13 cellular contexts compared by ENCODE assay signal in the genomic region with DNA sequence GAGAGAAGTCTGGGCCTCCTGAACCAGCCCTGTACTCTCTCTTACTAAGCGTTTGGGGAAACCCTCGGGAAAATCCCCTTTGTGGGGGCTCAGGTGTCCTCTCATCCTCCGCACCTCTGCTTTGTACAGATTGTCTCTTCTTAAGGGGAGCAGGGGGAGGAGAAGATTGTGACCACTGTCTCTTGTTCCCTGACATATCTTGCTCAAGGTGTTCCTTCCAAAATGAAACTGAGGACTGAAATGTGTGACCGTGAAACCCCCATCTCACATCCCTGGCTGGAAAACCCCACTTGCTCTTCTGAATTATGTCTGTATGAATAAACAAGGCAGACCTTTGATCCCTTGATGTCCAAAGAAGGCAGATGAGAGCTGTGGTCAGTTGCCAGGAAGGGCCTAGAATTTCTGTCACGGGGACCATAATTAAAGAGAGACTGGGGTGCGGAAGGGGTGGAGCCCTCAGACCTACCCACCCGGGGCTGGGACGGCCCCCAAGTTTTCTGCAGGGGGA.
DNase-seq lines count a peak whose midpoint lies in the region; ATAC-seq lines count a peak whose summit lies in the region.
"Had no signal": no experiment of that assay in that cellular context is flagged by ENCODE, and none has a peak within 500 bp of the region (broad histone marks: within the 10 kb centered on the region; RNA-seq: fewer than 3 reads in every experiment).

No MANE protein-coding gene starts in this region.

- POLR2A ChIA-PET in activated CD4-positive, alpha-beta memory T cell treated with anti-CD3 and anti-CD28 coated beads for 36 hours (lab: Charles Lee): no interaction called here

- no peaks in the 10 kb centered on the region for H3K36me3 Mint-ChIP-seq in activated T-cell treated with anti-CD3 and anti-CD28 coated beads, Interleukin-2, amount 50 U/mL, for 72 hours (ENCODE audit: insufficient read depth in 2 of 2)
- no peaks in the 10 kb centered on the region for H3K36me3 Mint-ChIP-seq in activated T-cell treated with anti-CD3 and anti-CD28 coated beads, Interleukin-2, amount 50 U/mL, for 4 hours (ENCODE audit: insufficient read depth)
- no peaks in the 10 kb centered on the region for H3K36me3 Mint-ChIP-seq in activated CD4-positive, alpha-beta memory T cell treated with anti-CD3 and anti-CD28 coated beads for 36 hours
- H3K36me3 Mint-ChIP-seq: activated naive CD8-positive, alpha-beta T cell; natural killer cell had no signal

- peaks cover 0 to 1% of the 10 kb centered on the region in 2 donors for H3K9me3 Mint-ChIP-seq in activated T-cell treated with anti-CD3 and anti-CD28 coated beads, Interleukin-2, amount 50 U/mL, for 72 hours
- no peaks in the 10 kb centered on the region for H3K9me3 Mint-ChIP-seq in activated T-cell treated with anti-CD3 and anti-CD28 coated beads, Interleukin-2, amount 50 U/mL, for 4 hours
- peaks cover 2% of the 10 kb centered on the region for H3K9me3 Mint-ChIP-seq in activated CD4-positive, alpha-beta memory T cell treated with anti-CD3 and anti-CD28 coated beads for 36 hours
- H3K9me3 Mint-ChIP-seq: natural killer cell had no signal

- no peak overlapping the region for H3K27ac Mint-ChIP-seq in activated T-cell treated with anti-CD3 and anti-CD28 coated beads, Interleukin-2, amount 50 U/mL, for 72 hours
- no peak overlapping the region for H3K27ac Mint-ChIP-seq in activated CD4-positive, alpha-beta memory T cell treated with anti-CD3 and anti-CD28 coated beads for 36 hours
- H3K27ac Mint-ChIP-seq: activated naive CD8-positive, alpha-beta T cell; natural killer cell; T-helper 17 cell had no signal

- no peak overlapping the region for H3K4me3 Mint-ChIP-seq in activated T-cell treated with anti-CD3 and anti-CD28 coated beads, Interleukin-2, amount 50 U/mL, for 72 hours
- no peak overlapping the region for H3K4me3 Mint-ChIP-seq in activated T-cell treated with anti-CD3 and anti-CD28 coated beads, Interleukin-2, amount 50 U/mL, for 4 hours
- no peak overlapping the region for H3K4me3 Mint-ChIP-seq in activated CD4-positive, alpha-beta memory T cell treated with anti-CD3 and anti-CD28 coated beads for 36 hours
- H3K4me3 Mint-ChIP-seq: activated naive CD8-positive, alpha-beta T cell; natural killer cell; T-helper 17 cell had no signal

- H3K4me1 Mint-ChIP-seq in activated T-cell treated with anti-CD3 and anti-CD28 coated beads, Interleukin-2, amount 50 U/mL, for 72 hours (ENCODE audit: low read depth): no peaks in the 10 kb centered on the region
- no peaks in the 10 kb centered on the region for H3K4me1 Mint-ChIP-seq in activated T-cell treated with anti-CD3 and anti-CD28 coated beads, Interleukin-2, amount 50 U/mL, for 4 hours (ENCODE audit: low read depth)
- H3K4me1 Mint-ChIP-seq in activated CD4-positive, alpha-beta memory T cell treated with anti-CD3 and anti-CD28 coated beads for 36 hours (ENCODE audit: low read depth): no peaks in the 10 kb centered on the region
- H3K4me1 Mint-ChIP-seq: natural killer cell, T-helper 17 cell had no signal

- CTCF ChIA-PET in activated CD4-positive, alpha-beta memory T cell treated with anti-CD3 and anti-CD28 coated beads for 36 hours (lab: Charles Lee): no interaction called here

- intact Hi-C loops in activated CD4-positive, alpha-beta memory T cell treated with anti-CD3 and anti-CD28 coated beads for 36 hours (cut with micrococcal nuclease): no loop called here

- DNase-seq in activated T-cell treated with anti-CD3 and anti-CD28 coated beads, Interleukin-2, amount 50 U/mL, for 72 hours: no peak
- no peak for DNase-seq in activated T-cell treated with anti-CD3 and anti-CD28 coated beads, Interleukin-2, amount 50 U/mL, for 4 hours
- DNase-seq in NCI-H1436 (lab: John Stamatoyannopoulos, UW) (no peak), AG20443 (ENCODE audit: low spot score) (no peak)
- DNase-seq in activated CD4-positive, alpha-beta memory T cell treated with anti-CD3 and anti-CD28 coated beads for 36 hours: no peak
- no peak for DNase-seq in NK-92 treated with Interleukin-12 subunit alpha and Interleukin-12 subunit beta, amount 100 ng/mL, for 24 hours (lab: John Stamatoyannopoulos, UW)
- DNase-seq: colonic mucosa, natural killer cell, NCI-H1930, T-helper 17 cell had no signal

- no peaks in the 10 kb centered on the region for H3K27me3 Mint-ChIP-seq in activated T-cell treated with anti-CD3 and anti-CD28 coated beads, Interleukin-2, amount 50 U/mL, for 72 hours (ENCODE audit: low read depth)
- peaks cover 6% of the 10 kb centered on the region for H3K27me3 Mint-ChIP-seq in activated T-cell treated with anti-CD3 and anti-CD28 coated beads, Interleukin-2, amount 50 U/mL, for 4 hours (ENCODE audit: low read depth)
- no peaks in the 10 kb centered on the region for H3K27me3 Mint-ChIP-seq in activated CD4-positive, alpha-beta memory T cell treated with anti-CD3 and anti-CD28 coated beads for 36 hours

- ATAC-seq in activated T-cell treated with anti-CD3 and anti-CD28 coated beads, Interleukin-2, amount 50 U/mL, for 72 hours (replicated peaks in 1 of 2): peak; percentile 15 to 32
- ATAC-seq in activated T-cell treated with anti-CD3 and anti-CD28 coated beads, Interleukin-2, amount 50 U/mL, for 4 hours: no peak
- ATAC-seq in GM21717 (IDR thresholded peaks at IDR 0.05; ENCODE audit: unreplicated experiment) (peak; percentile 80), HG03103 (IDR thresholded peaks at IDR 0.05; ENCODE audit: low read depth, unreplicated experiment) (peak; percentile 51)
- ATAC-seq: natural killer cell, T-helper 17 cell had no signal

Comparison
In these comparisons a context has a peak if more than half of its experiments do, and no peak if none do; other contexts are left out.
1. ATAC-seq: peak in activated T-cell treated with anti-CD3 and anti-CD28 coated beads, Interleukin-2, amount 50 U/mL, for 72 hours (2 of 2), GM21717 (single experiment) and HG03103 (single experiment); none in activated T-cell treated with anti-CD3 and anti-CD28 coated beads, Interleukin-2, amount 50 U/mL, for 4 hours (0 of 2).